ENCODE assay signal across 8 cellular contexts in genomic region chr20:50192364-50193168, GRCh38. TPM values are rescaled to one million over a fixed set of nuclear protein-coding genes. Genes with fewer than 3 reads are reported as not detected.
A peak's percentile ranks its signal among the peaks of the same experiment; 100 is the strongest.
DNase-seq lines count a peak whose midpoint lies in the region; ATAC-seq lines count a peak whose summit lies in the region.

No MANE protein-coding gene starts in this region.

- H3K4me1 Mint-ChIP-seq in activated T-cell treated with anti-CD3 and anti-CD28 coated beads, Interleukin-2, amount 50 U/mL, for 24 hours (ENCODE audit: low read depth) = peaks cover 24% of the 10 kb centered on the region
- H3K4me1 Mint-ChIP-seq in naive B cell = peaks cover 24 to 31% (median 26%) of the 10 kb centered on the region in 3 donors
- H3K4me1 Mint-ChIP-seq in stimulated activated naive B cell treated with anti-CD40 and anti-IgM and Interleukin-4, amounts not matched to agents 10 μg/mL and 1 μg/mL and 100 μg/mL, for 72 hours = peaks cover 18 to 41% of the 10 kb centered on the region in 2 donors

- no peaks in the 10 kb centered on the region for H3K27me3 ChIP-seq in HUES48 (ENCODE audit: control insufficient read depth, insufficient read depth, low read length)

- no peaks in the 10 kb centered on the region for H3K27me3 Mint-ChIP-seq in activated T-cell treated with anti-CD3 and anti-CD28 coated beads, Interleukin-2, amount 50 U/mL, for 24 hours
- H3K27me3 Mint-ChIP-seq in naive B cell = no peaks in the 10 kb centered on the region
- H3K27me3 Mint-ChIP-seq in stimulated activated naive B cell treated with anti-CD40 and anti-IgM and Interleukin-4, amounts not matched to agents 10 μg/mL and 1 μg/mL and 100 μg/mL, for 72 hours = no peaks in the 10 kb centered on the region

- H3K27ac ChIP-seq in HUES48 (ENCODE audit: low read depth, low read length) = peak overlapping the region; percentile 60

- H3K9me3 Mint-ChIP-seq in activated T-cell treated with anti-CD3 and anti-CD28 coated beads, Interleukin-2, amount 50 U/mL, for 24 hours = no peaks in the 10 kb centered on the region
- H3K9me3 Mint-ChIP-seq in naive B cell = no peaks in the 10 kb centered on the region
- no peaks in the 10 kb centered on the region for H3K9me3 Mint-ChIP-seq in stimulated activated naive B cell treated with anti-CD40 and anti-IgM and Interleukin-4, amounts not matched to agents 10 μg/mL and 1 μg/mL and 100 μg/mL, for 72 hours

- peaks cover 36% of the 10 kb centered on the region for H3K4me1 ChIP-seq in HUES48 (ENCODE audit: control insufficient read depth, insufficient read depth, low read length)

- peaks cover 28% of the 10 kb centered on the region for H3K36me3 Mint-ChIP-seq in activated T-cell treated with anti-CD3 and anti-CD28 coated beads, Interleukin-2, amount 50 U/mL, for 24 hours (ENCODE audit: low read depth)
- H3K36me3 Mint-ChIP-seq in naive B cell = no peaks in the 10 kb centered on the region
- peaks cover 5 to 16% of the 10 kb centered on the region in 2 donors for H3K36me3 Mint-ChIP-seq in stimulated activated naive B cell treated with anti-CD40 and anti-IgM and Interleukin-4, amounts not matched to agents 10 μg/mL and 1 μg/mL and 100 μg/mL, for 72 hours

- ATAC-seq in esophagus mucosa (peak; percentile 57), naive B cell (ENCODE audit: low read depth in 2 of 2) (peak; percentile 54 to 62)
- ATAC-seq in stimulated activated naive B cell treated with anti-CD40 and anti-IgM and Interleukin-4, amounts not matched to agents 10 μg/mL and 1 μg/mL and 100 μg/mL, for 72 hours (replicated peaks) = peak; percentile 57 to 61

- peak overlapping the region; percentile 66 for H3K4me3 ChIP-seq in GM08714 (ENCODE audit: low read length)
- peak overlapping the region; percentile 97 for H3K4me3 ChIP-seq in HUES48 (ENCODE audit: low read depth, low read length)

- H3K9ac ChIP-seq in HUES48 (ENCODE audit: low read depth, low read length) = peak overlapping the region; percentile 90

- no peaks in the 10 kb centered on the region for H3K9me3 ChIP-seq in HUES48 (ENCODE audit: control insufficient read depth, insufficient read depth, low read length)

- H3K4me3 Mint-ChIP-seq in activated T-cell treated with anti-CD3 and anti-CD28 coated beads, Interleukin-2, amount 50 U/mL, for 24 hours = peak overlapping the region; percentile 93
- H3K4me3 Mint-ChIP-seq in naive B cell = peak overlapping the region; percentile 82 to 99 (median 92)
- peak overlapping the region; percentile 79 to 89 for H3K4me3 Mint-ChIP-seq in stimulated activated naive B cell treated with anti-CD40 and anti-IgM and Interleukin-4, amounts not matched to agents 10 μg/mL and 1 μg/mL and 100 μg/mL, for 72 hours

- H3K27ac Mint-ChIP-seq in activated T-cell treated with anti-CD3 and anti-CD28 coated beads, Interleukin-2, amount 50 U/mL, for 24 hours = peak overlapping the region; percentile 98
- peak overlapping the region; percentile 84 to 93 (median 90) for H3K27ac Mint-ChIP-seq in naive B cell
- H3K27ac Mint-ChIP-seq in stimulated activated naive B cell treated with anti-CD40 and anti-IgM and Interleukin-4, amounts not matched to agents 10 μg/mL and 1 μg/mL and 100 μg/mL, for 72 hours = peak overlapping the region; percentile 95

- H3K36me3 ChIP-seq in HUES48 (ENCODE audit: control insufficient read depth, insufficient read depth, low read length) = no peaks in the 10 kb centered on the region

- DNase-seq in OCI-M2 (lab: John Stamatoyannopoulos, UW; ENCODE audit: unreplicated experiment) (peak; percentile 56), naive B cell (peak; percentile 63), NCI-H187 treated with DMSO at 0.1 percent for 48 hours (lab: John Stamatoyannopoulos, UW) (no peak)
- peak; percentile 52 for DNase-seq in activated T-cell treated with anti-CD3 and anti-CD28 coated beads, Interleukin-2, amount 50 U/mL, for 24 hours
- DNase-seq in stimulated activated naive B cell treated with anti-CD40 and anti-IgM and Interleukin-4, amounts not matched to agents 10 μg/mL and 1 μg/mL and 100 μg/mL, for 72 hours = peak; percentile 64

RNA-seq across cellular contexts. Expression of gene CEBPB, which starts 1.9 kb away (rescaled TPM):
- total RNA-seq in esophagus mucosa = 59.8 TPM
- 10 to 100 TPM in 4 of 6 donors, 1 to 10 TPM in 2; 8.3 to 17.0 (median 13.0) TPM for polyA plus RNA-seq in naive B cell (ENCODE audit: low read depth in 6 of 6)

RNA-seq across cellular contexts. Expression of gene PEDS1, which starts 39.0 kb away (rescaled TPM):
- total RNA-seq in esophagus mucosa = 27.0 TPM
- 10 to 100 TPM; 14.1 to 22.6 (median 16.9) TPM for polyA plus RNA-seq in naive B cell (ENCODE audit: low read depth in 6 of 6)
